In genomic region chr17:34852614-34853013, GRCh38 we compare ENCODE assay signal across 2 cellular contexts.
TF ChIP-seq lines count a peak whose summit lies in the region.

No MANE protein-coding gene starts in this region.

TF ChIP-seq in HepG2, 621 proteins besides CTCF, POLR2A, EP300 and RAD21 (continued from another document):
- TF ChIP-seq USF2 (IDR thresholded peaks at IDR 0.05; ENCODE audit: low read depth, low read length) (peak; percentile 64), USF2 (CRISPR knock-in tag; IDR thresholded peaks at IDR 0.05; ENCODE audit: borderline replicate concordance) (no peak), CCDC6 (CRISPR knock-in tag; IDR thresholded peaks at IDR 0.05) (no peak), ZNF768 (CRISPR knock-in tag; IDR thresholded peaks at IDR 0.05) (0 out of 2 replicates have a peak, but pooled peaks have one; percentile 3)

TF ChIP-seq in GM12878, 131 proteins besides CTCF, POLR2A, EP300 and RAD21 (continued from another document):
- TF ChIP-seq NKRF (conservative IDR thresholded peaks at IDR 0.05): no peak
- peak; percentile 47 for TF ChIP-seq USF1 (IDR thresholded peaks at IDR 0.05; ENCODE audit: borderline replicate concordance, extremely low read length, insufficient read depth, low read depth, low read length)
